In genomic region chr2:29112379-29112778, GRCh38 we compare ENCODE assay signal across 1 cellular context.
TF ChIP-seq lines count a peak whose summit lies in the region.

No MANE protein-coding gene starts in this region.

TF ChIP-seq in IMR-90, 13 proteins besides CTCF, POLR2A, EP300 and RAD21 (continued from another document):
- no peak for TF ChIP-seq MXI1 (IDR thresholded peaks at IDR 0.05; ENCODE audit: borderline replicate concordance, low read depth, low read length)
- TF ChIP-seq MAZ (IDR thresholded peaks at IDR 0.05; ENCODE audit: borderline replicate concordance, low read depth, low read length), result no peak
- TF ChIP-seq MAFK (IDR thresholded peaks at IDR 0.05; ENCODE audit: low read depth, low read length), result no peak
- no peak for TF ChIP-seq FOS (IDR thresholded peaks at IDR 0.05; ENCODE audit: low read depth, low read length)
- TF ChIP-seq RCOR1 (IDR thresholded peaks at IDR 0.05; ENCODE audit: insufficient replicate concordance, low read length), result no peak
- no peak for TF ChIP-seq BHLHE40 (IDR thresholded peaks at IDR 0.05; ENCODE audit: low read depth, low read length)
- no peak for TF ChIP-seq CHD1 (IDR thresholded peaks at IDR 0.05; ENCODE audit: low read depth, low read length)
